Comparison of ENCODE assay signal across 1 cellular context in genomic region chr6:150599199-150600002, GRCh38.
TF ChIP-seq lines count a peak whose summit lies in the region.

Gene PLEKHG1 (plus strand): TSS chr6:150599885. CDS start chr6:150733682, 133,797 bp downstream.

TF ChIP-seq in GM12878, 131 proteins besides CTCF, POLR2A, EP300 and RAD21 (continued from another document and continues in another):
- TF ChIP-seq, protein P1, sequence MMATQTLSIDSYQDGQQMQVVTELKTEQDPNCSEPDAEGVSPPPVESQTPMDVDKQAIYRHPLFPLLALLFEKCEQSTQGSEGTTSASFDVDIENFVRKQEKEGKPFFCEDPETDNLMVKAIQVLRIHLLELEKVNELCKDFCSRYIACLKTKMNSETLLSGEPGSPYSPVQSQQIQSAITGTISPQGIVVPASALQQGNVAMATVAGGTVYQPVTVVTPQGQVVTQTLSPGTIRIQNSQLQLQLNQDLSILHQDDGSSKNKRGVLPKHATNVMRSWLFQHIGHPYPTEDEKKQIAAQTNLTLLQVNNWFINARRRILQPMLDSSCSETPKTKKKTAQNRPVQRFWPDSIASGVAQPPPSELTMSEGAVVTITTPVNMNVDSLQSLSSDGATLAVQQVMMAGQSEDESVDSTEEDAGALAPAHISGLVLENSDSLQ (IDR thresholded peaks at IDR 0.05) = 0 out of 2 replicates have a peak, but pooled peaks have one; percentile 47
- TF ChIP-seq, protein P2, sequence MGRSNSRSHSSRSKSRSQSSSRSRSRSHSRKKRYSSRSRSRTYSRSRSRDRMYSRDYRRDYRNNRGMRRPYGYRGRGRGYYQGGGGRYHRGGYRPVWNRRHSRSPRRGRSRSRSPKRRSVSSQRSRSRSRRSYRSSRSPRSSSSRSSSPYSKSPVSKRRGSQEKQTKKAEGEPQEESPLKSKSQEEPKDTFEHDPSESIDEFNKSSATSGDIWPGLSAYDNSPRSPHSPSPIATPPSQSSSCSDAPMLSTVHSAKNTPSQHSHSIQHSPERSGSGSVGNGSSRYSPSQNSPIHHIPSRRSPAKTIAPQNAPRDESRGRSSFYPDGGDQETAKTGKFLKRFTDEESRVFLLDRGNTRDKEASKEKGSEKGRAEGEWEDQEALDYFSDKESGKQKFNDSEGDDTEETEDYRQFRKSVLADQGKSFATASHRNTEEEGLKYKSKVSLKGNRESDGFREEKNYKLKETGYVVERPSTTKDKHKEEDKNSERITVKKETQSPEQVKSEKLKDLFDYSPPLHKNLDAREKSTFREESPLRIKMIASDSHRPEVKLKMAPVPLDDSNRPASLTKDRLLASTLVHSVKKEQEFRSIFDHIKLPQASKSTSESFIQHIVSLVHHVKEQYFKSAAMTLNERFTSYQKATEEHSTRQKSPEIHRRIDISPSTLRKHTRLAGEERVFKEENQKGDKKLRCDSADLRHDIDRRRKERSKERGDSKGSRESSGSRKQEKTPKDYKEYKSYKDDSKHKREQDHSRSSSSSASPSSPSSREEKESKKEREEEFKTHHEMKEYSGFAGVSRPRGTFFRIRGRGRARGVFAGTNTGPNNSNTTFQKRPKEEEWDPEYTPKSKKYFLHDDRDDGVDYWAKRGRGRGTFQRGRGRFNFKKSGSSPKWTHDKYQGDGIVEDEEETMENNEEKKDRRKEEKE (IDR thresholded peaks at IDR 0.05) = no peak
- TF ChIP-seq REST (IDR thresholded peaks at IDR 0.05; ENCODE audit: low read depth, low read length) = no peak
- no peak for TF ChIP-seq MEF2A (IDR thresholded peaks at IDR 0.05; ENCODE audit: insufficient read depth, low read depth, low read length)
- no peak for TF ChIP-seq EED (IDR thresholded peaks at IDR 0.05; ENCODE audit: low read depth)
- peak; percentile 8; the same call in 1 of the 2 replicates for TF ChIP-seq ZNF384 (IDR thresholded peaks at IDR 0.05; ENCODE audit: borderline replicate concordance, low read depth, low read length)
- TF ChIP-seq CUX1 (IDR thresholded peaks at IDR 0.05; ENCODE audit: insufficient replicate concordance, low read depth, low read length) = no peak
- TF ChIP-seq KLF5 (IDR thresholded peaks at IDR 0.05; ENCODE audit: partially characterized antibody) = no peak
- no peak for TF ChIP-seq RELA (IDR thresholded peaks at IDR 0.05; ENCODE audit: borderline replicate concordance, partially characterized antibody)
- TF ChIP-seq TCF7 (IDR thresholded peaks at IDR 0.05; ENCODE audit: borderline replicate concordance) = no peak
- TF ChIP-seq BACH1 (IDR thresholded peaks at IDR 0.05; ENCODE audit: borderline replicate concordance) = peak; percentile 69
- TF ChIP-seq EZH2 (IDR thresholded peaks at IDR 0.05; ENCODE audit: borderline replicate concordance, control insufficient read depth, low read depth, low read length) = 0 out of 2 replicates have a peak, but pooled peaks have one; percentile 80
- TF ChIP-seq YY1 (IDR thresholded peaks at IDR 0.05; ENCODE audit: low read depth, low read length) = 0 out of 2 replicates have a peak, but pooled peaks have one; percentile 27
- no peak for TF ChIP-seq E2F4 (IDR thresholded peaks at IDR 0.05; ENCODE audit: low read depth, low read length)
- TF ChIP-seq GABPA (IDR thresholded peaks at IDR 0.05; ENCODE audit: low read depth) = no peak
- TF ChIP-seq, protein P3, sequence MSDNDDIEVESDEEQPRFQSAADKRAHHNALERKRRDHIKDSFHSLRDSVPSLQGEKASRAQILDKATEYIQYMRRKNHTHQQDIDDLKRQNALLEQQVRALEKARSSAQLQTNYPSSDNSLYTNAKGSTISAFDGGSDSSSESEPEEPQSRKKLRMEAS (IDR thresholded peaks at IDR 0.05; ENCODE audit: low read depth, low read length) = no peak
- TF ChIP-seq TBL1XR1 (IDR thresholded peaks at IDR 0.05; ENCODE audit: low read depth, low read length) = no peak
- TF ChIP-seq NBN (IDR thresholded peaks at IDR 0.05) = no peak
- TF ChIP-seq MTA2 (IDR thresholded peaks at IDR 0.05; ENCODE audit: low read depth) = peak; percentile 74
- TF ChIP-seq ZNF274 (IDR thresholded peaks at IDR 0.05; ENCODE audit: insufficient read depth, insufficient read length) = no peak
- TF ChIP-seq ATF7 (IDR thresholded peaks at IDR 0.05; ENCODE audit: low read depth) = peak; percentile 45; the same call in 1 of the 2 replicates
- no peak; the same call in 1 of the 2 replicates for TF ChIP-seq RB1 (IDR thresholded peaks at IDR 0.05; ENCODE audit: borderline replicate concordance)
- TF ChIP-seq PML (IDR thresholded peaks at IDR 0.05; ENCODE audit: low read length) = no peak
- TF ChIP-seq SIN3A (IDR thresholded peaks at IDR 0.05; ENCODE audit: low read depth, low read length) = no peak
- no peak for TF ChIP-seq HDAC2 (IDR thresholded peaks at IDR 0.05)
- peak; percentile 79 for TF ChIP-seq SMARCA5 (IDR thresholded peaks at IDR 0.05)
- no peak for TF ChIP-seq PAX5 (IDR thresholded peaks at IDR 0.05; ENCODE audit: borderline replicate concordance, low read depth, low read length)
- no peak for TF ChIP-seq CEBPB (IDR thresholded peaks at IDR 0.05; ENCODE audit: borderline replicate concordance in 1 of 2, low read depth in 2 of 2, low read length in 2 of 2)
- TF ChIP-seq USF2 (IDR thresholded peaks at IDR 0.05; ENCODE audit: borderline replicate concordance, low read depth, low read length) = no peak
- no peak for TF ChIP-seq ZNF687 (IDR thresholded peaks at IDR 0.05)
- TF ChIP-seq, protein P4, sequence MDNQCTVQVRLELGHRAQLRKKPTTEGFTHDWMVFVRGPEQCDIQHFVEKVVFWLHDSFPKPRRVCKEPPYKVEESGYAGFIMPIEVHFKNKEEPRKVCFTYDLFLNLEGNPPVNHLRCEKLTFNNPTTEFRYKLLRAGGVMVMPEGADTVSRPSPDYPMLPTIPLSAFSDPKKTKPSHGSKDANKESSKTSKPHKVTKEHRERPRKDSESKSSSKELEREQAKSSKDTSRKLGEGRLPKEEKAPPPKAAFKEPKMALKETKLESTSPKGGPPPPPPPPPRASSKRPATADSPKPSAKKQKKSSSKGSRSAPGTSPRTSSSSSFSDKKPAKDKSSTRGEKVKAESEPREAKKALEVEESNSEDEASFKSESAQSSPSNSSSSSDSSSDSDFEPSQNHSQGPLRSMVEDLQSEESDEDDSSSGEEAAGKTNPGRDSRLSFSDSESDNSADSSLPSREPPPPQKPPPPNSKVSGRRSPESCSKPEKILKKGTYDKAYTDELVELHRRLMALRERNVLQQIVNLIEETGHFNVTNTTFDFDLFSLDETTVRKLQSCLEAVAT (IDR thresholded peaks at IDR 0.05) = no peak
- TF ChIP-seq FOXM1 (IDR thresholded peaks at IDR 0.05; ENCODE audit: low read depth, low read length) = no peak
